Comparison of ENCODE assay signal across 2 cellular contexts in the genomic region with DNA sequence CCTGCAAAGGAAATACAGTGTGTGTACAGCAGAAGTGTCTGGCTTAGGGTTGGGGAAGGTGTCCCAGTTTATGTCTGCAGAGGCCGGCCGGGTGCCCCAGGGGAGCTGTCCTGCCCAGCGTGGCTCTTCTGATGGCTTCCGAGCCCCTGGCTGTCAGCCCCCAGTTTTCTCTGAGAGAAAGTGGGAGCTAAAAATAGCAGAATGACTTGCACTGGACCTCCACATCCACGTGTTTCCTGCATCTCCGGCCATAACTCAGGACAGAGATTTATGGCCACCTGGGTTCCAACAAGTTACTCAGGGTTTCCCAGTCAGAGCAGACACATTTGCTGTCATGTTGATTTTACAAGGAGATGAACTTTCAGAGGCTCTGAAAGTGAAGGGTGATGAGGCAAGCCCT.
TF ChIP-seq lines count a peak whose summit lies in the region.

No MANE protein-coding gene starts in this region.

TF ChIP-seq in IMR-90, 13 proteins besides CTCF, POLR2A, EP300 and RAD21:
- TF ChIP-seq MAZ (IDR thresholded peaks at IDR 0.05; ENCODE audit: borderline replicate concordance, low read depth, low read length): no peak
- TF ChIP-seq NFE2L2 (IDR thresholded peaks at IDR 0.05; ENCODE audit: low read depth, low read length): no peak
- TF ChIP-seq, protein P1, sequence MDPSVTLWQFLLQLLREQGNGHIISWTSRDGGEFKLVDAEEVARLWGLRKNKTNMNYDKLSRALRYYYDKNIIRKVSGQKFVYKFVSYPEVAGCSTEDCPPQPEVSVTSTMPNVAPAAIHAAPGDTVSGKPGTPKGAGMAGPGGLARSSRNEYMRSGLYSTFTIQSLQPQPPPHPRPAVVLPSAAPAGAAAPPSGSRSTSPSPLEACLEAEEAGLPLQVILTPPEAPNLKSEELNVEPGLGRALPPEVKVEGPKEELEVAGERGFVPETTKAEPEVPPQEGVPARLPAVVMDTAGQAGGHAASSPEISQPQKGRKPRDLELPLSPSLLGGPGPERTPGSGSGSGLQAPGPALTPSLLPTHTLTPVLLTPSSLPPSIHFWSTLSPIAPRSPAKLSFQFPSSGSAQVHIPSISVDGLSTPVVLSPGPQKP (IDR thresholded peaks at IDR 0.05; ENCODE audit: borderline replicate concordance, low read depth, low read length): no peak
- 0 out of 2 replicates have a peak, but pooled peaks have one; percentile 26 for TF ChIP-seq MXI1 (IDR thresholded peaks at IDR 0.05; ENCODE audit: borderline replicate concordance, low read depth, low read length)
- TF ChIP-seq CHD1 (IDR thresholded peaks at IDR 0.05; ENCODE audit: low read depth, low read length): no peak

TF ChIP-seq in H1, 55 proteins besides CTCF, POLR2A, EP300 and RAD21:
- TF ChIP-seq NANOG (IDR thresholded peaks at IDR 0.05; ENCODE audit: insufficient read depth, low read depth, low read length, poor library complexity, severe bottlenecking) (no peak), NRF1 (IDR thresholded peaks at IDR 0.05; ENCODE audit: low read depth, low read length) (no peak), YY1 (IDR thresholded peaks at IDR 0.05; ENCODE audit: low read depth, low read length) (no peak), TEAD4 (IDR thresholded peaks at IDR 0.05; ENCODE audit: low read depth, low read length) (no peak), SP1 (IDR thresholded peaks at IDR 0.05; ENCODE audit: low read depth, low read length) (no peak), SIX5 (IDR thresholded peaks at IDR 0.05; ENCODE audit: low read depth, low read length) (no peak), SIRT6 (IDR thresholded peaks at IDR 0.05; ENCODE audit: low read length) (no peak), SRF (IDR thresholded peaks at IDR 0.05; ENCODE audit: low read depth, low read length) (no peak), KDM5A (IDR thresholded peaks at IDR 0.05; ENCODE audit: low read length) (no peak), SUZ12 (IDR thresholded peaks at IDR 0.05; ENCODE audit: low read length) (no peak), EGR1 (IDR thresholded peaks at IDR 0.05; ENCODE audit: borderline replicate concordance, low read depth, low read length) (no peak), BCL11A (IDR thresholded peaks at IDR 0.05; ENCODE audit: low read depth in 2 of 2, low read length in 2 of 2) (no peak), GABPA (IDR thresholded peaks at IDR 0.05; ENCODE audit: borderline replicate concordance, insufficient read depth, low read length) (no peak)
- TF ChIP-seq, protein P2, sequence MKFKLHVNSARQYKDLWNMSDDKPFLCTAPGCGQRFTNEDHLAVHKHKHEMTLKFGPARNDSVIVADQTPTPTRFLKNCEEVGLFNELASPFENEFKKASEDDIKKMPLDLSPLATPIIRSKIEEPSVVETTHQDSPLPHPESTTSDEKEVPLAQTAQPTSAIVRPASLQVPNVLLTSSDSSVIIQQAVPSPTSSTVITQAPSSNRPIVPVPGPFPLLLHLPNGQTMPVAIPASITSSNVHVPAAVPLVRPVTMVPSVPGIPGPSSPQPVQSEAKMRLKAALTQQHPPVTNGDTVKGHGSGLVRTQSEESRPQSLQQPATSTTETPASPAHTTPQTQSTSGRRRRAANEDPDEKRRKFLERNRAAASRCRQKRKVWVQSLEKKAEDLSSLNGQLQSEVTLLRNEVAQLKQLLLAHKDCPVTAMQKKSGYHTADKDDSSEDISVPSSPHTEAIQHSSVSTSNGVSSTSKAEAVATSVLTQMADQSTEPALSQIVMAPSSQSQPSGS (IDR thresholded peaks at IDR 0.05; ENCODE audit: low read length): no peak
